ENCODE assay signal across 1 cellular context in genomic region chr13:52011690-52012511, GRCh38.
A peak's percentile ranks its signal among the peaks of the same experiment; 100 is the strongest.
TF ChIP-seq lines count a peak whose summit lies in the region.

A gene with protein sequence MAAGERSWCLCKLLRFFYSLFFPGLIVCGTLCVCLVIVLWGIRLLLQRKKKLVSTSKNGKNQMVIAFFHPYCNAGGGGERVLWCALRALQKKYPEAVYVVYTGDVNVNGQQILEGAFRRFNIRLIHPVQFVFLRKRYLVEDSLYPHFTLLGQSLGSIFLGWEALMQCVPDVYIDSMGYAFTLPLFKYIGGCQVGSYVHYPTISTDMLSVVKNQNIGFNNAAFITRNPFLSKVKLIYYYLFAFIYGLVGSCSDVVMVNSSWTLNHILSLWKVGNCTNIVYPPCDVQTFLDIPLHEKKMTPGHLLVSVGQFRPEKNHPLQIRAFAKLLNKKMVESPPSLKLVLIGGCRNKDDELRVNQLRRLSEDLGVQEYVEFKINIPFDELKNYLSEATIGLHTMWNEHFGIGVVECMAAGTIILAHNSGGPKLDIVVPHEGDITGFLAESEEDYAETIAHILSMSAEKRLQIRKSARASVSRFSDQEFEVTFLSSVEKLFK (plus strand): TSS chr13:52012398. CDS start chr13:52012419, 21 bp downstream.

TF ChIP-seq in HepG2, 621 proteins besides CTCF, POLR2A, EP300 and RAD21 (continued from another document and continues in another):
- TF ChIP-seq ZHX2 (IDR thresholded peaks at IDR 0.05; ENCODE audit: low read depth) (peak; percentile 45), ZHX2 (CRISPR knock-in tag; IDR thresholded peaks at IDR 0.05; ENCODE audit: borderline replicate concordance) (0 out of 2 replicates have a peak, but pooled peaks have one; percentile 30), ZNF484 (CRISPR knock-in tag; IDR thresholded peaks at IDR 0.05; ENCODE audit: borderline replicate concordance, low read depth) (peak; percentile 40; the same call in 1 of the 2 replicates), ZBTB2 (CRISPR knock-in tag; IDR thresholded peaks at IDR 0.05; ENCODE audit: low read depth) (peak; percentile 65), ZNF12 (CRISPR knock-in tag; IDR thresholded peaks at IDR 0.05) (peak; percentile 83), ZFP36L1 (CRISPR knock-in tag; IDR thresholded peaks at IDR 0.05) (0 out of 2 replicates have a peak, but pooled peaks have one; percentile 20), ZBTB37 (CRISPR knock-in tag; IDR thresholded peaks at IDR 0.05) (no peak), CHD4 (IDR thresholded peaks at IDR 0.05; ENCODE audit: borderline replicate concordance, low read length) (0 out of 2 replicates have a peak, but pooled peaks have one; percentile 56), SUZ12 (IDR thresholded peaks at IDR 0.05; ENCODE audit: low read depth, low read length) (no peak), GPBP1L1 (CRISPR knock-in tag; IDR thresholded peaks at IDR 0.05) (no peak), ZNF776 (CRISPR knock-in tag; IDR thresholded peaks at IDR 0.05) (peak; percentile 52; the same call in 1 of the 2 replicates), ZNF879 (CRISPR knock-in tag; IDR thresholded peaks at IDR 0.05) (peak; percentile 71; the same call in 1 of the 2 replicates), ARID4A (CRISPR knock-in tag; IDR thresholded peaks at IDR 0.05; ENCODE audit: borderline replicate concordance) (peak; percentile 98), ARNTL (CRISPR knock-in tag; IDR thresholded peaks at IDR 0.05) (peak; percentile 89), HMG20A (CRISPR knock-in tag; IDR thresholded peaks at IDR 0.05; ENCODE audit: borderline replicate concordance) (peak; percentile 47; the same call in 1 of the 2 replicates), KLF11 (CRISPR knock-in tag; IDR thresholded peaks at IDR 0.05) (no peak), PHF5A (CRISPR knock-in tag; IDR thresholded peaks at IDR 0.05; ENCODE audit: low read depth, unreplicated experiment) (peak; percentile 69), FOSL2 (CRISPR knock-in tag; IDR thresholded peaks at IDR 0.05) (peak; percentile 54; the same call in 1 of the 2 replicates), ZNF713 (CRISPR knock-in tag; IDR thresholded peaks at IDR 0.05) (0 out of 2 replicates have a peak, but pooled peaks have one; percentile 73), ZNF138 (CRISPR knock-in tag; IDR thresholded peaks at IDR 0.05; ENCODE audit: low read depth) (no peak; the same call in 1 of the 2 replicates), RBM22 (optimal IDR thresholded peaks at IDR 0.05; ENCODE audit: low read length) (no peak), ZNF562 (CRISPR knock-in tag; IDR thresholded peaks at IDR 0.05; ENCODE audit: borderline replicate concordance) (no peak), FOXA3 (CRISPR knock-in tag; IDR thresholded peaks at IDR 0.05) (peak; percentile 79), REL (CRISPR knock-in tag; conservative IDR thresholded peaks at IDR 0.05) (0 out of 2 replicates have a peak, but pooled peaks have one; percentile 60), YEATS2 (CRISPR knock-in tag; IDR thresholded peaks at IDR 0.05; ENCODE audit: borderline replicate concordance) (peak; percentile 7; the same call in 1 of the 2 replicates), MBNL3 (CRISPR knock-in tag; conservative IDR thresholded peaks at IDR 0.05) (no peak), U2AF2 (IDR thresholded peaks at IDR 0.05; ENCODE audit: low read depth, low read length) (no peak), HMG20B (CRISPR knock-in tag; conservative IDR thresholded peaks at IDR 0.05) (0 out of 2 replicates have a peak, but pooled peaks have one; percentile 43), ZNF616 (CRISPR knock-in tag; IDR thresholded peaks at IDR 0.05; ENCODE audit: low read depth) (peak; percentile 83), ZNF720 (CRISPR knock-in tag; IDR thresholded peaks at IDR 0.05) (no peak)
- TF ChIP-seq, protein P1, sequence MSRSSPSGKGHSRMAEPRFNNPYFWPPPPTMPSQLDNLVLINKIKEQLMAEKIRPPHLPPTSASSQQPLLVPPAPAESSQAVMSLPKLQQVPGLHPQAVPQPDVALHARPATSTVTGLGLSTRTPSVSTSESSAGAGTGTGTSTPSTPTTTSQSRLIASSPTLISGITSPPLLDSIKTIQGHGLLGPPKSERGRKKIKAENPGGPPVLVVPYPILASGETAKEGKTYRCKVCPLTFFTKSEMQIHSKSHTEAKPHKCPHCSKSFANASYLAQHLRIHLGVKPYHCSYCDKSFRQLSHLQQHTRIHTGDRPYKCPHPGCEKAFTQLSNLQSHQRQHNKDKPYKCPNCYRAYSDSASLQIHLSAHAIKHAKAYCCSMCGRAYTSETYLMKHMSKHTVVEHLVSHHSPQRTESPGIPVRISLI (CRISPR knock-in tag; IDR thresholded peaks at IDR 0.05; ENCODE audit: borderline replicate concordance): peak; percentile 72
- TF ChIP-seq, protein P2, sequence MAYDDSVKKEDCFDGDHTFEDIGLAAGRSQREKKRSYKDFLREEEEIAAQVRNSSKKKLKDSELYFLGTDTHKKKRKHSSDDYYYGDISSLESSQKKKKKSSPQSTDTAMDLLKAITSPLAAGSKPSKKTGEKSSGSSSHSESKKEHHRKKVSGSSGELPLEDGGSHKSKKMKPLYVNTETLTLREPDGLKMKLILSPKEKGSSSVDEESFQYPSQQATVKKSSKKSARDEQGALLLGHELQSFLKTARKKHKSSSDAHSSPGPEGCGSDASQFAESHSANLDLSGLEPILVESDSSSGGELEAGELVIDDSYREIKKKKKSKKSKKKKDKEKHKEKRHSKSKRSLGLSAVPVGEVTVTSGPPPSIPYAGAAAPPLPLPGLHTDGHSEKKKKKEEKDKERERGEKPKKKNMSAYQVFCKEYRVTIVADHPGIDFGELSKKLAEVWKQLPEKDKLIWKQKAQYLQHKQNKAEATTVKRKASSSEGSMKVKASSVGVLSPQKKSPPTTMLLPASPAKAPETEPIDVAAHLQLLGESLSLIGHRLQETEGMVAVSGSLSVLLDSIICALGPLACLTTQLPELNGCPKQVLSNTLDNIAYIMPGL (CRISPR knock-in tag; IDR thresholded peaks at IDR 0.05; ENCODE audit: borderline replicate concordance in 1 of 2, low read depth in 1 of 2): peak; percentile 83 to 90
- TF ChIP-seq, protein P3, sequence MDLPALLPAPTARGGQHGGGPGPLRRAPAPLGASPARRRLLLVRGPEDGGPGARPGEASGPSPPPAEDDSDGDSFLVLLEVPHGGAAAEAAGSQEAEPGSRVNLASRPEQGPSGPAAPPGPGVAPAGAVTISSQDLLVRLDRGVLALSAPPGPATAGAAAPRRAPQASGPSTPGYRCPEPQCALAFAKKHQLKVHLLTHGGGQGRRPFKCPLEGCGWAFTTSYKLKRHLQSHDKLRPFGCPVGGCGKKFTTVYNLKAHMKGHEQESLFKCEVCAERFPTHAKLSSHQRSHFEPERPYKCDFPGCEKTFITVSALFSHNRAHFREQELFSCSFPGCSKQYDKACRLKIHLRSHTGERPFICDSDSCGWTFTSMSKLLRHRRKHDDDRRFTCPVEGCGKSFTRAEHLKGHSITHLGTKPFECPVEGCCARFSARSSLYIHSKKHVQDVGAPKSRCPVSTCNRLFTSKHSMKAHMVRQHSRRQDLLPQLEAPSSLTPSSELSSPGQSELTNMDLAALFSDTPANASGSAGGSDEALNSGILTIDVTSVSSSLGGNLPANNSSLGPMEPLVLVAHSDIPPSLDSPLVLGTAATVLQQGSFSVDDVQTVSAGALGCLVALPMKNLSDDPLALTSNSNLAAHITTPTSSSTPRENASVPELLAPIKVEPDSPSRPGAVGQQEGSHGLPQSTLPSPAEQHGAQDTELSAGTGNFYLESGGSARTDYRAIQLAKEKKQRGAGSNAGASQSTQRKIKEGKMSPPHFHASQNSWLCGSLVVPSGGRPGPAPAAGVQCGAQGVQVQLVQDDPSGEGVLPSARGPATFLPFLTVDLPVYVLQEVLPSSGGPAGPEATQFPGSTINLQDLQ (CRISPR knock-in tag; IDR thresholded peaks at IDR 0.05): no peak
